9 cellular contexts compared by ENCODE assay signal in the genomic region with DNA sequence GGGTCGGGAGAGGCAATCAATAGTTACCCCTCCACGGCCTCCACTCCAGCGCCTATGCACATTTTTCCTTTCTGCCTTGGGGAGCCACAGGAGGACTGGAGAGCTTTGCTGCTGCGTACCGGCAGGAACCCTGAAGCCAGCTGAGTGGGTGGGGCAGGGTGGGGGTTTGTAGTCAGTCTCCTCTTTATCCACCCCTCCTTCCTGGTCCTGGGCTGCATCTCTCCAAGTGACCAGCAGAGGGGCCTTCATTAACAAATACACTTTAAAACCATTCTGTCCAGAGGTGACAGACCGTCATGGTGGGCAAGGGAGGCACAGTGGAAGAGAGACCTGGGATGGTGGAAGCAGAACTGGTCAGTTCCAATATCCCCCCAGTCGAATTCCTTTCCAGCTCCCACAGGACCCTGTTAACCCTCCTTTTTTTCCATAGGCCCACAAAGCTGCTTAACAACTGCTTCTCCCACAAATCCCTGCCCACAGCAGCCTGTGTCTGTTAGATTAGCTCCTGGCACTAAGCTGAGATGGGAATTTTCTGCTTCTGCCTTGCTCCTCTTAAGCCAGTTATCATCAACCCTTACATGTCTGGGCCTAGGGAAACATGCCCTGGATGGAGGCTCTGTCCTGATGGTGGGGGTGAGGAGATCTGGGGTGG. TPM values are rescaled to one million over a fixed set of nuclear protein-coding genes. Genes with fewer than 3 reads are reported as not detected.
DNase-seq lines count a peak whose midpoint lies in the region; ATAC-seq and TF ChIP-seq lines count a peak whose summit lies in the region.
"Had no signal": no experiment of that assay in that cellular context is flagged by ENCODE, and none has a peak within 500 bp of the region (broad histone marks: within the 10 kb centered on the region; RNA-seq: fewer than 3 reads in every experiment).

No MANE protein-coding gene starts in this region.

- H3K36me3 Mint-ChIP-seq in H9 (ENCODE audit: insufficient read depth in 1 of 3, low read depth in 3 of 3): no peaks in the 10 kb centered on the region; a peak in 2 of 7 replicates
- no peaks in the 10 kb centered on the region for H3K36me3 Mint-ChIP-seq in activated naive CD4-positive, alpha-beta T cell treated with anti-CD3 and anti-CD28 coated beads, Interleukin-2, amount 10 ng/mL, durations not matched to agents 7 days and 5 days

- H4K91ac ChIP-seq in H9 (ENCODE audit: insufficient read length, low read depth, low read length): no peak overlapping the region

- H3K9ac ChIP-seq in H9 (ENCODE audit: extremely low read depth, insufficient read length, low read length): no peak overlapping the region

- peak overlapping the region in 1 of 2 experiments; percentile 54; a peak in 1 of 5 replicates for H3K4me3 Mint-ChIP-seq in H9
- no peak overlapping the region for H3K4me3 Mint-ChIP-seq in activated naive CD4-positive, alpha-beta T cell treated with anti-CD3 and anti-CD28 coated beads, Interleukin-2, amount 10 ng/mL, durations not matched to agents 7 days and 5 days

- H4K20me1 ChIP-seq in H9 (ENCODE audit: control insufficient read depth, insufficient read depth, insufficient read length): no peaks in the 10 kb centered on the region

- no peak overlapping the region for H2BK15ac ChIP-seq in H9 (ENCODE audit: low read depth, low read length)

- no peak overlapping the region for H2BK120ac ChIP-seq in H9 (ENCODE audit: low read depth, low read length, poor library complexity, severe bottlenecking)

- H4K8ac ChIP-seq in H9 (replicated peaks; ENCODE audit: insufficient read length, low read depth, low read length): no peak overlapping the region

- H3K36me3 ChIP-seq in cardiac muscle cell (no peaks in the 10 kb centered on the region), psoas muscle (ENCODE audit: insufficient read depth in 1 of 2, low read depth in 1 of 2) (no peaks in the 10 kb centered on the region)

- H3K4me2 ChIP-seq in H9 (ENCODE audit: insufficient read depth, insufficient read length, low read length): no peak overlapping the region

- WGBS in H9 (ENCODE audit: extremely low coverage, insufficient read length, low lambda C conversion rate): no CpG with 5 or more reads among the region's 7 CpGs
- 13 to 14% (median 13%) methylated on average over 7 of the region's 7 CpGs for WGBS in psoas muscle, 3 donors

- H3K4me1 ChIP-seq in H9 (ENCODE audit: insufficient read depth, low read length) (no peaks in the 10 kb centered on the region; the same call in 1 of the 2 replicates), cardiac muscle cell (ENCODE audit: low read depth) (no peaks in the 10 kb centered on the region), psoas muscle (peaks cover 9% of the 10 kb centered on the region)

- no peak overlapping the region for H3K4me3 ChIP-seq in cardiac muscle cell
- H3K4me3 ChIP-seq in psoas muscle: no peak overlapping the region

- no peak overlapping the region for H4K5ac ChIP-seq in H9 (ENCODE audit: insufficient read length, low read depth, low read length)

- CTCF ChIA-PET in activated naive CD4-positive, alpha-beta T cell treated with anti-CD3 and anti-CD28 coated beads, Interleukin-2, amount 10 ng/mL, durations not matched to agents 7 days and 5 days (lab: Charles Lee): interaction anchor here (0.6 to 1.9 kb wide), 10 partner anchors 8 to 183 kb away, joined by 3 to 7 read pairs (median 4); a partner anchor contains a TSS

- H3K14ac ChIP-seq in H9 (ENCODE audit: insufficient read depth, low read length): no peak overlapping the region

- H3K4ac ChIP-seq in H9 (ENCODE audit: low read depth, low read length): no peak overlapping the region

- TF ChIP-seq CTCF in H9 (conservative IDR thresholded peaks at IDR 0.05): peak; percentile 77
- peak; percentile 67 for TF ChIP-seq CTCF in cardiac muscle cell (IDR thresholded peaks at IDR 0.05; ENCODE audit: low read depth, low read length)
- TF ChIP-seq CTCF in psoas muscle (IDR thresholded peaks at IDR 0.05): peak; percentile 67

- H3K79me1 ChIP-seq in H9 (ENCODE audit: insufficient read depth, low read depth, low read length, poor library complexity, severe bottlenecking): no peaks in the 10 kb centered on the region

- peak; percentile 69 to 87 (median 82) for ATAC-seq in psoas muscle

- H2BK12ac ChIP-seq in H9 (ENCODE audit: insufficient read length, low read depth, low read length): no peak overlapping the region

- H3K27me3 ChIP-seq in H9 (ENCODE audit: insufficient read depth, low read length) (peaks cover 10% of the 10 kb centered on the region; the same call in 1 of the 2 replicates), cardiac muscle cell (peaks cover 32% of the 10 kb centered on the region), psoas muscle (ENCODE audit: insufficient read depth in 3 of 3, low read length in 2 of 3) (peaks cover 0 to 5% (median 0%) of the 10 kb centered on the region in 3 donors)

- peaks cover 49% of the 10 kb centered on the region for H3K27me3 Mint-ChIP-seq in H9 (ENCODE audit: low read depth)
- H3K27me3 Mint-ChIP-seq in activated naive CD4-positive, alpha-beta T cell treated with anti-CD3 and anti-CD28 coated beads, Interleukin-2, amount 10 ng/mL, durations not matched to agents 7 days and 5 days: peaks cover 66% of the 10 kb centered on the region

- no peaks in the 10 kb centered on the region for H3K79me2 ChIP-seq in H9 (ENCODE audit: insufficient read depth, low read length)

- intact Hi-C loops in psoas muscle (cut with DNase I): loop anchor here (1.0 to 10.0 kb wide), 4 partner anchors 47 to 180 kb away; no protein-coding TSS in a partner anchor
- intact Hi-C loops in posterior vena cava (cut with DNase I): loop anchor here in 1 of 2 donors (10.0 kb wide), 1 partner anchor 50 kb away; no protein-coding TSS in a partner anchor

- H3K27ac ChIP-seq in H9 (ENCODE audit: insufficient read length, low read depth, low read length) (no peak overlapping the region), cardiac muscle cell (no peak overlapping the region), psoas muscle (no peak overlapping the region)

- no peak overlapping the region for H3K56ac ChIP-seq in H9 (ENCODE audit: insufficient read length, low read depth, low read length)

- peak; percentile 87 for DNase-seq in DMS53 (lab: John Stamatoyannopoulos, UW)
- DNase-seq in H9: peak; percentile 90
- peak; percentile 48 to 74 for DNase-seq in NCI-H524 (lab: John Stamatoyannopoulos, UW)
- DNase-seq in activated naive CD4-positive, alpha-beta T cell treated with anti-CD3 and anti-CD28 coated beads, Interleukin-2, amount 10 ng/mL, durations not matched to agents 7 days and 5 days: peak; percentile 51
- peak; percentile 79 to 80 for DNase-seq in cardiac muscle cell (ENCODE audit: low read depth in 1 of 2, low spot score in 1 of 2)
- DNase-seq in psoas muscle: peak; percentile 56 to 66
- DNase-seq in middle frontal gyrus (ENCODE audit: extremely low spot score, low spot score): no peak
- DNase-seq in posterior vena cava (ENCODE audit: low spot score): no peak

- peak overlapping the region in 1 of 3 experiments; percentile 44; a peak in 1 of 7 replicates for H3K27ac Mint-ChIP-seq in H9
- no peak overlapping the region for H3K27ac Mint-ChIP-seq in activated naive CD4-positive, alpha-beta T cell treated with anti-CD3 and anti-CD28 coated beads, Interleukin-2, amount 10 ng/mL, durations not matched to agents 7 days and 5 days

- no peak overlapping the region for H3T11ph ChIP-seq in H9 (ENCODE audit: low read length)

- H3K23me2 ChIP-seq in H9 (ENCODE audit: insufficient read length, low read depth, low read length, poor library complexity, severe bottlenecking): peaks cover 14% of the 10 kb centered on the region

- no peak overlapping the region for H2BK20ac ChIP-seq in H9 (ENCODE audit: low read depth, low read length, poor library complexity, severe bottlenecking)

- no peak overlapping the region for H3K23ac ChIP-seq in H9 (ENCODE audit: insufficient read length, low read depth, low read length)

- no peak overlapping the region for H2AK5ac ChIP-seq in H9 (ENCODE audit: insufficient read length, low read length)

- no peaks in the 10 kb centered on the region for H3K9me3 ChIP-seq in H9 (ENCODE audit: control insufficient read depth, low read depth, low read length)
- no peaks in the 10 kb centered on the region for H3K9me3 ChIP-seq in cardiac muscle cell (ENCODE audit: low read depth)
- H3K9me3 ChIP-seq in psoas muscle: no peaks in the 10 kb centered on the region

- H3K9me3 Mint-ChIP-seq in H9: no peaks in the 10 kb centered on the region
- no peaks in the 10 kb centered on the region for H3K9me3 Mint-ChIP-seq in activated naive CD4-positive, alpha-beta T cell treated with anti-CD3 and anti-CD28 coated beads, Interleukin-2, amount 10 ng/mL, durations not matched to agents 7 days and 5 days

- H3K18ac ChIP-seq in H9 (ENCODE audit: insufficient read length, low read depth, low read length): no peak overlapping the region

- H3K4me1 Mint-ChIP-seq in H9: peaks cover 19 to 28% of the 10 kb centered on the region in 2 experiments
- peaks cover 17% of the 10 kb centered on the region for H3K4me1 Mint-ChIP-seq in activated naive CD4-positive, alpha-beta T cell treated with anti-CD3 and anti-CD28 coated beads, Interleukin-2, amount 10 ng/mL, durations not matched to agents 7 days and 5 days

- H2AFZ ChIP-seq in H9 (ENCODE audit: low read length): no peak overlapping the region

- no peak overlapping the region for H2BK5ac ChIP-seq in H9 (ENCODE audit: insufficient read length, low read length)

RNA-seq across cellular contexts. Expression of a gene that starts 3.9 kb away (rescaled TPM):
- total RNA-seq in H9 (2021) (0.68 and 1.2 TPM in 2 replicates), cardiac muscle cell (1.9 and 3.2 TPM in 2 replicates), psoas muscle (under 1 TPM in 3 of 4 donors, not detected in 1; 0.12 to 0.38 (median 0.30) TPM), posterior vena cava (under 1 TPM; 0.23 to 0.43 TPM)
- polyA plus RNA-seq in cardiac muscle cell (2.4 and 5.6 TPM in 2 replicates), psoas muscle (under 1 TPM; 0.03 to 0.22 (median 0.08) TPM)

RNA-seq across cellular contexts. Expression of a gene that starts 23.6 kb away (rescaled TPM):
- total RNA-seq in H9 (2021): 42.1 and 42.4 TPM in 2 replicates
- total RNA-seq in cardiac muscle cell: 21.6 and 28.2 TPM in 2 replicates
- 33.2 and 34.1 TPM in 2 replicates for polyA plus RNA-seq in cardiac muscle cell
- 10 to 100 TPM; 10.1 to 16.2 (median 14.3) TPM for total RNA-seq in psoas muscle
- 10 to 100 TPM in 2 of 3 donors, 1 to 10 TPM in 1; 8.3 to 20.6 (median 10.9) TPM for polyA plus RNA-seq in psoas muscle
- 10 to 100 TPM; 10.8 to 13.4 TPM for total RNA-seq in posterior vena cava

RNA-seq across cellular contexts. Expression of a gene that starts 23.6 kb away (rescaled TPM):
- 17.2 and 18.2 TPM in 2 replicates for total RNA-seq in H9 (2021)
- 24.7 and 36.8 TPM in 2 replicates for total RNA-seq in cardiac muscle cell
- 16.1 and 25.5 TPM in 2 replicates for polyA plus RNA-seq in cardiac muscle cell
- 10 to 100 TPM; 18.1 to 28.7 (median 27.1) TPM for total RNA-seq in psoas muscle
- polyA plus RNA-seq in psoas muscle: 10 to 100 TPM in 2 of 3 donors, 1 to 10 TPM in 1; 8.8 to 15.4 (median 10.3) TPM
- 10 to 100 TPM; 14.9 to 23.9 TPM for total RNA-seq in posterior vena cava

RNA-seq across cellular contexts. Expression of a gene that starts 37.8 kb away (rescaled TPM):
- total RNA-seq in H9 (2021) (5.5 and 5.6 TPM in 2 replicates), cardiac muscle cell (16.4 and 20.8 TPM in 2 replicates), psoas muscle (10 to 100 TPM; 10.9 to 16.8 (median 15.0) TPM), posterior vena cava (1 to 10 TPM; 7.4 to 8.5 TPM)
- polyA plus RNA-seq in cardiac muscle cell (11.1 and 14.8 TPM in 2 replicates), psoas muscle (10 to 100 TPM; 14.5 to 28.7 (median 15.2) TPM)

RNA-seq across cellular contexts. Expression of a gene that starts 40.3 kb away (rescaled TPM):
- total RNA-seq in H9 (2021): 0.39 TPM in 1 of 2 replicates, not detected in the other
- 0.18 and 0.69 TPM in 2 replicates for total RNA-seq in cardiac muscle cell
- polyA plus RNA-seq in cardiac muscle cell: 0.17 and 0.29 TPM in 2 replicates
- total RNA-seq in psoas muscle: not detected
- polyA plus RNA-seq in psoas muscle: under 1 TPM; 0.06 to 0.17 (median 0.07) TPM
- under 1 TPM in 1 of 2 donors, not detected in 1; 0.14 TPM for total RNA-seq in posterior vena cava
- total RNA-seq: activated CD8-positive, alpha-beta memory T cell treated with anti-CD3 and anti-CD28 coated beads for 36 hours had no signal

Comparison
In these comparisons a context has a peak if more than half of its experiments do, and no peak if none do; other contexts are left out.
1. DNase-seq: peak in DMS53 (single experiment), H9 (single experiment), NCI-H524 (2 of 2), activated naive CD4-positive, alpha-beta T cell treated with anti-CD3 and anti-CD28 coated beads, Interleukin-2, amount 10 ng/mL, durations not matched to agents 7 days and 5 days (single experiment), cardiac muscle cell (2 of 2) and psoas muscle (2 of 2); none in middle frontal gyrus (single experiment) and posterior vena cava (single experiment).
2. Peak in every context shown above with its lines, with median percentiles within 50 percentile points of each other: CTCF ChIP-seq.